ENCODE assay signal across 24 cellular contexts in genomic region chr14:71136386-71137060, GRCh38.
DNase-seq lines count a peak whose midpoint lies in the region; ATAC-seq and TF ChIP-seq lines count a peak whose summit lies in the region.
"Had no signal": no experiment of that assay in that cellular context is flagged by ENCODE, and none has a peak within 500 bp of the region (broad histone marks: within the 10 kb centered on the region; RNA-seq: fewer than 3 reads in every experiment).

No MANE protein-coding gene starts in this region.

- H3K79me2 ChIP-seq in H9 (ENCODE audit: insufficient read depth, low read length) (no peaks in the 10 kb centered on the region), trophoblast cell (ENCODE audit: control insufficient read depth, insufficient read depth, low read length, poor library complexity) (no peaks in the 10 kb centered on the region)

- H2BK15ac ChIP-seq in H9 (ENCODE audit: low read depth, low read length): no peak overlapping the region

- H3K18ac ChIP-seq in H9 (ENCODE audit: insufficient read length, low read depth, low read length) (no peak overlapping the region), trophoblast cell (ENCODE audit: low read length) (no peak overlapping the region)

- H3K23ac ChIP-seq in H9 (ENCODE audit: insufficient read length, low read depth, low read length) (no peak overlapping the region), trophoblast cell (ENCODE audit: low read length) (no peak overlapping the region)

- H4K8ac ChIP-seq in H9 (replicated peaks; ENCODE audit: insufficient read length, low read depth, low read length) (no peak overlapping the region), trophoblast cell (ENCODE audit: low read depth, low read length) (no peak overlapping the region)

- no peak overlapping the region for H3K56ac ChIP-seq in H9 (ENCODE audit: insufficient read length, low read depth, low read length)

- no peaks in the 10 kb centered on the region; the same call in 1 of the 2 replicates for H3K27me3 Mint-ChIP-seq in H9 (ENCODE audit: low read depth)
- peaks cover 5 to 13% of the 10 kb centered on the region in 2 donors for H3K27me3 Mint-ChIP-seq in stimulated activated naive B cell treated with anti-CD40 and anti-IgM and Interleukin-4, amounts not matched to agents 10 μg/mL and 1 μg/mL and 100 μg/mL, for 72 hours

- no peak for TF ChIP-seq CTCF in H9 (conservative IDR thresholded peaks at IDR 0.05)
- TF ChIP-seq CTCF in coronary artery (IDR thresholded peaks at IDR 0.05): no peak

- H3K36me3 Mint-ChIP-seq in H9 (ENCODE audit: insufficient read depth in 1 of 3, low read depth in 3 of 3): peaks cover 0 to 10% (median 6%) of the 10 kb centered on the region in 3 experiments; a peak in 4 of 7 replicates
- peaks cover 0 to 3% of the 10 kb centered on the region in 2 donors for H3K36me3 Mint-ChIP-seq in stimulated activated naive B cell treated with anti-CD40 and anti-IgM and Interleukin-4, amounts not matched to agents 10 μg/mL and 1 μg/mL and 100 μg/mL, for 72 hours
- H3K36me3 Mint-ChIP-seq: CD4-positive, alpha-beta memory T cell had no signal

- H3K27me3 ChIP-seq in H9 (ENCODE audit: insufficient read depth, low read length) (no peaks in the 10 kb centered on the region), trophoblast cell (ENCODE audit: insufficient read depth, low read length) (no peaks in the 10 kb centered on the region)

- peaks cover 10 to 14% of the 10 kb centered on the region in 2 experiments for H3K4me1 Mint-ChIP-seq in H9
- peaks cover 8 to 19% of the 10 kb centered on the region in 2 donors for H3K4me1 Mint-ChIP-seq in stimulated activated naive B cell treated with anti-CD40 and anti-IgM and Interleukin-4, amounts not matched to agents 10 μg/mL and 1 μg/mL and 100 μg/mL, for 72 hours

- no peak overlapping the region for H3T11ph ChIP-seq in H9 (ENCODE audit: low read length)

- no peaks in the 10 kb centered on the region for H3K36me3 ChIP-seq in trophoblast cell (ENCODE audit: control insufficient read depth in 1 of 2, insufficient read depth in 2 of 2, low read length in 2 of 2)

- H3K14ac ChIP-seq in H9 (ENCODE audit: insufficient read depth, low read length) (no peak overlapping the region), trophoblast cell (ENCODE audit: low read length) (no peak overlapping the region)

- H3K9me3 ChIP-seq in H9 (ENCODE audit: control insufficient read depth, low read depth, low read length): no peaks in the 10 kb centered on the region
- peaks cover 5% of the 10 kb centered on the region for H3K9me3 ChIP-seq in trophoblast cell (ENCODE audit: insufficient read depth, low read depth, low read length)

- no peak overlapping the region for H2AFZ ChIP-seq in H9 (ENCODE audit: low read length)
- no peak overlapping the region for H2AFZ ChIP-seq in trophoblast cell (ENCODE audit: insufficient read depth, low read length, poor library complexity)

- WGBS in H9 (ENCODE audit: extremely low coverage, insufficient read length, low lambda C conversion rate): no CpG with 5 or more reads among the region's 9 CpGs
- WGBS in trophoblast cell (ENCODE audit: extremely low coverage, insufficient coverage, insufficient read length): no CpG with 5 or more reads among the region's 9 CpGs

- H3K4me2 ChIP-seq in H9 (ENCODE audit: insufficient read depth, insufficient read length, low read length): no peak overlapping the region
- H3K4me2 ChIP-seq in trophoblast cell (ENCODE audit: low read length): no peak overlapping the region

- no peak overlapping the region for H3K9ac ChIP-seq in H9 (ENCODE audit: extremely low read depth, insufficient read length, low read length)
- H3K9ac ChIP-seq in trophoblast cell (ENCODE audit: low read length): no peak overlapping the region

- no peak overlapping the region for H4K91ac ChIP-seq in H9 (ENCODE audit: insufficient read length, low read depth, low read length)
- no peak overlapping the region for H4K91ac ChIP-seq in trophoblast cell (ENCODE audit: low read depth, low read length)

- ATAC-seq in stimulated activated naive B cell treated with anti-CD40 and anti-IgM and Interleukin-4, amounts not matched to agents 10 μg/mL and 1 μg/mL and 100 μg/mL, for 72 hours (replicated peaks): no peak
- ATAC-seq in GM21529 (IDR thresholded peaks at IDR 0.05; ENCODE audit: unreplicated experiment) (no peak), GM21447 (IDR thresholded peaks at IDR 0.05; ENCODE audit: unreplicated experiment) (no peak)
- ATAC-seq: Panc1 had no signal

- H2BK120ac ChIP-seq in H9 (ENCODE audit: low read depth, low read length, poor library complexity, severe bottlenecking) (no peak overlapping the region), trophoblast cell (ENCODE audit: insufficient read depth, low read length, poor library complexity) (no peak overlapping the region)

- H4K5ac ChIP-seq in H9 (ENCODE audit: insufficient read length, low read depth, low read length): no peak overlapping the region

- H3K23me2 ChIP-seq in H9 (ENCODE audit: insufficient read length, low read depth, low read length, poor library complexity, severe bottlenecking): no peaks in the 10 kb centered on the region

- no peak overlapping the region for H2AK5ac ChIP-seq in H9 (ENCODE audit: insufficient read length, low read length)
- no peak overlapping the region for H2AK5ac ChIP-seq in trophoblast cell (ENCODE audit: low read length)

- H3K4ac ChIP-seq in H9 (ENCODE audit: low read depth, low read length): no peak overlapping the region
- no peak overlapping the region for H3K4ac ChIP-seq in trophoblast cell (ENCODE audit: low read depth, low read length)

- no peak overlapping the region for H2BK20ac ChIP-seq in H9 (ENCODE audit: low read depth, low read length, poor library complexity, severe bottlenecking)

- H3K9me3 Mint-ChIP-seq in H9: peaks cover 9 to 14% of the 10 kb centered on the region in 2 experiments
- H3K9me3 Mint-ChIP-seq in stimulated activated naive B cell treated with anti-CD40 and anti-IgM and Interleukin-4, amounts not matched to agents 10 μg/mL and 1 μg/mL and 100 μg/mL, for 72 hours: no peaks in the 10 kb centered on the region

- H4K12ac ChIP-seq in trophoblast cell (ENCODE audit: low read depth, low read length): no peak overlapping the region

- no peaks in the 10 kb centered on the region for H4K20me1 ChIP-seq in H9 (ENCODE audit: control insufficient read depth, insufficient read depth, insufficient read length)

- H3K27ac Mint-ChIP-seq in H9: no peak overlapping the region
- H3K27ac Mint-ChIP-seq in stimulated activated naive B cell treated with anti-CD40 and anti-IgM and Interleukin-4, amounts not matched to agents 10 μg/mL and 1 μg/mL and 100 μg/mL, for 72 hours: peak overlapping the region; percentile 32

- H3K27ac ChIP-seq in H9 (ENCODE audit: insufficient read length, low read depth, low read length): no peak overlapping the region
- no peak overlapping the region for H3K27ac ChIP-seq in coronary artery
- no peak overlapping the region for H3K27ac ChIP-seq in trophoblast cell (ENCODE audit: low read depth, low read length)
- H3K27ac ChIP-seq: RWPE1 had no signal

- no peak overlapping the region for H3K4me3 Mint-ChIP-seq in H9
- no peak overlapping the region for H3K4me3 Mint-ChIP-seq in stimulated activated naive B cell treated with anti-CD40 and anti-IgM and Interleukin-4, amounts not matched to agents 10 μg/mL and 1 μg/mL and 100 μg/mL, for 72 hours
- H3K4me3 Mint-ChIP-seq: CD4-positive, alpha-beta memory T cell had no signal

- H3K79me1 ChIP-seq in H9 (ENCODE audit: insufficient read depth, low read depth, low read length, poor library complexity, severe bottlenecking): no peaks in the 10 kb centered on the region
- H3K79me1 ChIP-seq in trophoblast cell (ENCODE audit: low read length): no peaks in the 10 kb centered on the region

- H2BK12ac ChIP-seq in H9 (ENCODE audit: insufficient read length, low read depth, low read length) (no peak overlapping the region), trophoblast cell (ENCODE audit: low read length) (no peak overlapping the region)

- H3K4me1 ChIP-seq in H9 (ENCODE audit: insufficient read depth, low read length) (no peaks in the 10 kb centered on the region; the same call in 1 of the 2 replicates), trophoblast cell (ENCODE audit: control insufficient read depth in 1 of 2, insufficient read depth in 2 of 2, low read length in 2 of 2) (no peaks in the 10 kb centered on the region)

- H2BK5ac ChIP-seq in H9 (ENCODE audit: insufficient read length, low read length): no peak overlapping the region
- no peak overlapping the region for H2BK5ac ChIP-seq in trophoblast cell (ENCODE audit: low read depth, low read length, poor library complexity)

- DNase-seq in H9: peak; percentile 15
- peak; percentile 13 to 73 for DNase-seq in NCI-H526 (lab: John Stamatoyannopoulos, UW)
- peak; percentile 64 for DNase-seq in coronary artery (ENCODE audit: low spot score)
- no peak for DNase-seq in stimulated activated naive B cell treated with anti-CD40 and anti-IgM and Interleukin-4, amounts not matched to agents 10 μg/mL and 1 μg/mL and 100 μg/mL, for 72 hours
- no peak for DNase-seq in trophoblast cell
- DNase-seq: C1 segment of cervical spinal cord; CD4-positive, alpha-beta memory T cell; COR-L47; DMS53; GOT3; HCEC 1CT; IMR-90; KG1; NCI-H1048; NCI-H1694; NCI-H2081; NCI-H2171 treated with DMSO at 0.1 percent for 48 hours; NCI-H345; NCI-H524 treated with DMSO at 0.1 percent for 48 hours; SHP77 had no signal

- H3K4me3 ChIP-seq in coronary artery (no peak overlapping the region), trophoblast cell (ENCODE audit: low read depth, low read length) (no peak overlapping the region)

Comparison
In these comparisons a context has a peak if more than half of its experiments do, and no peak if none do; other contexts are left out.
1. DNase-seq: peak in H9 (single experiment), NCI-H526 (2 of 2) and coronary artery (single experiment); none in stimulated activated naive B cell treated with anti-CD40 and anti-IgM and Interleukin-4, amounts not matched to agents 10 μg/mL and 1 μg/mL and 100 μg/mL, for 72 hours (single experiment) and trophoblast cell (0 of 2).